In the genomic region with DNA sequence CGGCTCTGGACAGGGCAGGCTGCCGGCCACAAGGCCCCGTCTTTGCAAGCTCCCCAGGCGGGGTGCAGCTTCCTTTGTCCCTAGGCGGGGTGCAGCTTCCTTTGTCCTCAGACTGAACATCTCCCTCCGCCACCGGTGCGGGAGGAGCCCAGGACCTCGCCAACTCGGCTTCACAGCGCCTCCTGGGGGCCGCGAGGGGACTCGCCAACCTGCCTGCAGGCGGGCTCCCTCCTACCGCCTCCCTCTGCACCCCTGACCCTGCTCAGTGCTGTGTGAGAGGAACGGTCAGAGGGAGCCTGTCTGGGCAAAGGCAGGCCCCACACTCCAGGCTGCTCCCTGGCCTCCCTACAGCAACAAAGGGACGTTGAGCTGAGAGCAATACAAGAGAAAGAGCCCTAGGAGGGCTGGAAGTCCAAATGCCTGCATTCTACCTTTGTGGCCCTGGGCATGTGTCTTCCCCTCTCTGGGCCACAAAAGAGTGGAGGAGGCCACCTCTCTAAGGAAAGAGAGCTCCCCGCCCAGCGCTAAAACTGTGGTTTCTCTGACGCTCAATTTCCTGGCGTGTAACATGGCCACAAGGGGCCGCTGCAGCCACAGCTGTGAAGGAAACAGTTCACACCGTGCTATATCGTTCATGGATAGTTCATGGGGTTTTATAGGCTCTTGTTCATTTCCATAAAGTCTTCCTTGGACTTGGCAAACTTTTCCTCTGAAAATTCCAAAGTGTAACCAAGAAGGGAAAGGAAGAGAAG, we compare ENCODE assay signal across 1 cellular context.
A peak's percentile ranks its signal among the peaks of the same experiment; 100 is the strongest.
TF ChIP-seq lines count a peak whose summit lies in the region.

No MANE protein-coding gene starts in this region.

TF ChIP-seq in HEK293, 187 proteins besides CTCF, POLR2A, EP300 and RAD21 (continues in another document):
- TF ChIP-seq EGR2 (tag by site-specific recombination; IDR thresholded peaks at IDR 0.05; ENCODE audit: low read depth) (0 out of 2 replicates have a peak, but pooled peaks have one; percentile 21), ZNF768 (tag by site-specific recombination; IDR thresholded peaks at IDR 0.05) (peak; percentile 76), ZFP3 (tag by site-specific recombination; IDR thresholded peaks at IDR 0.05; ENCODE audit: low read depth) (no peak), ZNF518A (tag by site-specific recombination; conservative IDR thresholded peaks at IDR 0.05; ENCODE audit: low read depth) (no peak), ZBTB7A (tag by site-specific recombination; IDR thresholded peaks at IDR 0.05; ENCODE audit: low read depth) (no peak), PATZ1 (tag by site-specific recombination; IDR thresholded peaks at IDR 0.05) (no peak; the same call in 1 of the 2 replicates), ZNF341 (tag by site-specific recombination; IDR thresholded peaks at IDR 0.05; ENCODE audit: low read depth) (peak; percentile 16; the same call in 1 of the 2 replicates), ZNF221 (tag by site-specific recombination; IDR thresholded peaks at IDR 0.05; ENCODE audit: borderline replicate concordance) (no peak), ZNF830 (tag by site-specific recombination; IDR thresholded peaks at IDR 0.05; ENCODE audit: low read depth) (no peak), ZNF513 (tag by site-specific recombination; IDR thresholded peaks at IDR 0.05) (peak; percentile 30; the same call in 1 of the 2 replicates), PRDM10 (tag by site-specific recombination; IDR thresholded peaks at IDR 0.05) (peak; percentile 57; the same call in 1 of the 2 replicates), FEZF1 (tag by site-specific recombination; IDR thresholded peaks at IDR 0.05) (peak; percentile 51; the same call in 1 of the 2 replicates), KLF1 (tag by site-specific recombination; IDR thresholded peaks at IDR 0.05) (no peak), SP3 (tag by site-specific recombination; IDR thresholded peaks at IDR 0.05) (0 out of 2 replicates have a peak, but pooled peaks have one; percentile 16), ZNF335 (tag by site-specific recombination; conservative IDR thresholded peaks at IDR 0.05) (peak; percentile 36; the same call in 1 of the 2 replicates), HOXA7 (CRISPR knock-in tag; IDR thresholded peaks at IDR 0.05; ENCODE audit: borderline replicate concordance) (no peak), WT1 (tag by site-specific recombination; IDR thresholded peaks at IDR 0.05) (peak; percentile 65), TRIM28 (IDR thresholded peaks at IDR 0.05; ENCODE audit: borderline replicate concordance, low read length) (peak; percentile 55; the same call in 1 of the 2 replicates), ZNF660 (tag by site-specific recombination; IDR thresholded peaks at IDR 0.05) (0 out of 2 replicates have a peak, but pooled peaks have one; percentile 33), ZFP37 (tag by site-specific recombination; IDR thresholded peaks at IDR 0.05) (0 out of 2 replicates have a peak, but pooled peaks have one; percentile 68), ZNF16 (tag by site-specific recombination; IDR thresholded peaks at IDR 0.05; ENCODE audit: low read depth) (no peak), YY1 (tag by site-specific recombination; IDR thresholded peaks at IDR 0.05) (no peak), ZBTB48 (tag by site-specific recombination; IDR thresholded peaks at IDR 0.05) (peak; percentile 30; the same call in 1 of the 2 replicates), ZBTB11 (tag by site-specific recombination; conservative IDR thresholded peaks at IDR 0.05; ENCODE audit: low read depth) (no peak), ZNF366 (tag by site-specific recombination; conservative IDR thresholded peaks at IDR 0.05) (peak; percentile 68), MEIS1 (CRISPR knock-in tag; IDR thresholded peaks at IDR 0.05; ENCODE audit: borderline replicate concordance) (no peak), ELK4 (IDR thresholded peaks at IDR 0.05; ENCODE audit: borderline replicate concordance, low read depth, low read length) (no peak), ZNF302 (tag by site-specific recombination; IDR thresholded peaks at IDR 0.05; ENCODE audit: low read depth) (no peak), ZNF394 (tag by site-specific recombination; IDR thresholded peaks at IDR 0.05; ENCODE audit: borderline replicate concordance) (peak; percentile 39; the same call in 1 of the 2 replicates), ZNF664 (tag by site-specific recombination; IDR thresholded peaks at IDR 0.05) (no peak), ZBTB20 (tag by site-specific recombination; IDR thresholded peaks at IDR 0.05) (no peak), ZNF211 (tag by site-specific recombination; IDR thresholded peaks at IDR 0.05; ENCODE audit: low read depth) (no peak)
- TF ChIP-seq, protein P1, sequence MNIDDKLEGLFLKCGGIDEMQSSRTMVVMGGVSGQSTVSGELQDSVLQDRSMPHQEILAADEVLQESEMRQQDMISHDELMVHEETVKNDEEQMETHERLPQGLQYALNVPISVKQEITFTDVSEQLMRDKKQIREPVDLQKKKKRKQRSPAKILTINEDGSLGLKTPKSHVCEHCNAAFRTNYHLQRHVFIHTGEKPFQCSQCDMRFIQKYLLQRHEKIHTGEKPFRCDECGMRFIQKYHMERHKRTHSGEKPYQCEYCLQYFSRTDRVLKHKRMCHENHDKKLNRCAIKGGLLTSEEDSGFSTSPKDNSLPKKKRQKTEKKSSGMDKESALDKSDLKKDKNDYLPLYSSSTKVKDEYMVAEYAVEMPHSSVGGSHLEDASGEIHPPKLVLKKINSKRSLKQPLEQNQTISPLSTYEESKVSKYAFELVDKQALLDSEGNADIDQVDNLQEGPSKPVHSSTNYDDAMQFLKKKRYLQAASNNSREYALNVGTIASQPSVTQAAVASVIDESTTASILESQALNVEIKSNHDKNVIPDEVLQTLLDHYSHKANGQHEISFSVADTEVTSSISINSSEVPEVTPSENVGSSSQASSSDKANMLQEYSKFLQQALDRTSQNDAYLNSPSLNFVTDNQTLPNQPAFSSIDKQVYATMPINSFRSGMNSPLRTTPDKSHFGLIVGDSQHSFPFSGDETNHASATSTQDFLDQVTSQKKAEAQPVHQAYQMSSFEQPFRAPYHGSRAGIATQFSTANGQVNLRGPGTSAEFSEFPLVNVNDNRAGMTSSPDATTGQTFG (tag by site-specific recombination; IDR thresholded peaks at IDR 0.05; ENCODE audit: borderline replicate concordance), result no peak
